ENCODE assay signal across 24 cellular contexts in genomic region chr12:7205091-7205490, GRCh38.
"Had no signal": no experiment of that assay in that cellular context is flagged by ENCODE, and none has a peak within 500 bp of the region (broad histone marks: within the 10 kb centered on the region; RNA-seq: fewer than 3 reads in every experiment).

No MANE protein-coding gene starts in this region.

- H3K4me1 Mint-ChIP-seq: naive thymus-derived CD4-positive, alpha-beta T cell; stimulated activated effector memory CD8-positive, alpha-beta T cell treated with anti-CD3 and anti-CD28 coated beads, Interleukin-12 subunit alpha, Interleukin-12 subunit beta, amount 100 ng/mL, for 72 hours; stimulated activated naive CD8-positive, alpha-beta T cell treated with anti-CD3 and anti-CD28 coated beads, Interleukin-15, amount 100 ng/mL, for 72 hours had no signal

- ATAC-seq: left colon; left lung; mucosa of descending colon; naive thymus-derived CD4-positive, alpha-beta T cell; natural killer cell treated with Interleukin-12 subunit alpha and Interleukin-12 subunit beta and Interleukin-15 and Interleukin-18, amount 100 ng/mL, for 72 hours; right cardiac atrium; stimulated activated effector memory CD8-positive, alpha-beta T cell treated with anti-CD3 and anti-CD28 coated beads, Interleukin-12 subunit alpha, Interleukin-12 subunit beta, amount 100 ng/mL, for 72 hours; stimulated activated naive CD8-positive, alpha-beta T cell treated with anti-CD3 and anti-CD28 coated beads, Interleukin-15, amount 100 ng/mL, for 72 hours had no signal

- H3K4me3 Mint-ChIP-seq: memory B cell; naive thymus-derived CD4-positive, alpha-beta T cell; natural killer cell treated with Interleukin-12 subunit alpha and Interleukin-12 subunit beta and Interleukin-15 and Interleukin-18, amount 100 ng/mL, for 72 hours; stimulated activated effector memory CD8-positive, alpha-beta T cell treated with anti-CD3 and anti-CD28 coated beads, Interleukin-12 subunit alpha, Interleukin-12 subunit beta, amount 100 ng/mL, for 72 hours; stimulated activated naive CD8-positive, alpha-beta T cell treated with anti-CD3 and anti-CD28 coated beads, Interleukin-15, amount 100 ng/mL, for 72 hours; type B pancreatic cell had no signal

- FAIRE-seq: kidney had no signal

- H3K9me3 Mint-ChIP-seq: natural killer cell treated with Interleukin-12 subunit alpha and Interleukin-12 subunit beta and Interleukin-15 and Interleukin-18, amount 100 ng/mL, for 72 hours; stimulated activated effector memory CD8-positive, alpha-beta T cell treated with anti-CD3 and anti-CD28 coated beads, Interleukin-12 subunit alpha, Interleukin-12 subunit beta, amount 100 ng/mL, for 72 hours; type B pancreatic cell had no signal

- H3K27ac Mint-ChIP-seq: memory B cell; naive thymus-derived CD4-positive, alpha-beta T cell; natural killer cell treated with Interleukin-12 subunit alpha and Interleukin-12 subunit beta and Interleukin-15 and Interleukin-18, amount 100 ng/mL, for 72 hours; progenitor cell of endocrine pancreas; stimulated activated effector memory CD8-positive, alpha-beta T cell treated with anti-CD3 and anti-CD28 coated beads, Interleukin-12 subunit alpha, Interleukin-12 subunit beta, amount 100 ng/mL, for 72 hours; stimulated activated naive CD8-positive, alpha-beta T cell treated with anti-CD3 and anti-CD28 coated beads, Interleukin-15, amount 100 ng/mL, for 72 hours; type B pancreatic cell had no signal

- H3K27ac ChIP-seq: left lung, ovary, sigmoid colon, spleen, tibial nerve, uterus had no signal

- H3K36me3 ChIP-seq: uterus had no signal

- H3K27me3 ChIP-seq: left lung, ovary, sigmoid colon, spleen, tibial nerve, uterus had no signal

- H3K4me1 ChIP-seq: left lung, sigmoid colon, spleen, tibial nerve, uterus had no signal

- DNase-seq: hippocampal formation; kidney; left colon; left lung; midbrain; mucosa of descending colon; naive thymus-derived CD4-positive, alpha-beta T cell; ovary; right cardiac atrium; sigmoid colon; small intestine; spleen; stimulated activated CD4-positive, alpha-beta T cell treated with anti-CD3 and anti-CD28 coated beads, Interleukin-4, amount 100 ng/mL, for 24 hours; stimulated activated naive CD4-positive, alpha-beta T cell; stimulated activated naive CD8-positive, alpha-beta T cell treated with anti-CD3 and anti-CD28 coated beads, Interleukin-15, amount 100 ng/mL, for 72 hours; substantia nigra; uterus had no signal

- H3K27me3 Mint-ChIP-seq: memory B cell; naive thymus-derived CD4-positive, alpha-beta T cell; natural killer cell treated with Interleukin-12 subunit alpha and Interleukin-12 subunit beta and Interleukin-15 and Interleukin-18, amount 100 ng/mL, for 72 hours; progenitor cell of endocrine pancreas; stimulated activated naive CD8-positive, alpha-beta T cell treated with anti-CD3 and anti-CD28 coated beads, Interleukin-15, amount 100 ng/mL, for 72 hours; type B pancreatic cell had no signal

- H3K4me3 ChIP-seq: left lung, lung, mucosa of descending colon, ovary, sigmoid colon, spleen, tibial nerve, uterus had no signal

- H3K9me3 ChIP-seq: left lung, mucosa of descending colon, ovary, sigmoid colon, spleen, uterus had no signal
